Comparison of ENCODE assay signal across 1 cellular context in the genomic region with DNA sequence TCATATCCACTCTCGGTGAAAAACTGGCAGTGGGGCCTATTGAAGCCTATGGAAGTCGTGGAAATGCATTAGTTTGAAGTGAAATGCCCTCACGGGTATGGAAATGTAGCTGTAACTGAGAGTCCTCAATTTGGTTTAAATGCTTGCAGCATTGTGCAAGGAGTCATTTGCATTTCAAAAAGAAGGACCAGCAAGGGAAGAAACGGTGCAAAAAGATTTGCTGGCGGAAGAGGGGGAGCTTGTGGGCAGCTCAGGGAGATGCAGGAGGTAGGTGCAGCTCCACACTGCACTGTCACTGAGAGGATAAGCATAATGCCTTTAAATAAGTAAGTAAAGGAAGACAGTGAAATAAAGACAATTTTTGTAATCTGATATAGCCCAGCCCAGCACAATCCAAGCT.
TF ChIP-seq lines count a peak whose summit lies in the region.

No MANE protein-coding gene starts in this region.

TF ChIP-seq in SK-N-SH, 30 proteins besides CTCF, POLR2A, EP300 and RAD21 (continued from another document):
- TF ChIP-seq, protein P1, sequence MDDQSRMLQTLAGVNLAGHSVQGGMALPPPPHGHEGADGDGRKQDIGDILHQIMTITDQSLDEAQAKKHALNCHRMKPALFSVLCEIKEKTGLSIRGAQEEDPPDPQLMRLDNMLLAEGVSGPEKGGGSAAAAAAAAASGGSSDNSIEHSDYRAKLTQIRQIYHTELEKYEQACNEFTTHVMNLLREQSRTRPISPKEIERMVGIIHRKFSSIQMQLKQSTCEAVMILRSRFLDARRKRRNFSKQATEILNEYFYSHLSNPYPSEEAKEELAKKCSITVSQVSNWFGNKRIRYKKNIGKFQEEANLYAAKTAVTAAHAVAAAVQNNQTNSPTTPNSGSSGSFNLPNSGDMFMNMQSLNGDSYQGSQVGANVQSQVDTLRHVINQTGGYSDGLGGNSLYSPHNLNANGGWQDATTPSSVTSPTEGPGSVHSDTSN (IDR thresholded peaks at IDR 0.05): no peak
- TF ChIP-seq TCF12 (IDR thresholded peaks at IDR 0.05): no peak
- TF ChIP-seq RCOR1 (IDR thresholded peaks at IDR 0.05; ENCODE audit: low read length): no peak
- TF ChIP-seq ELF1 (IDR thresholded peaks at IDR 0.05): no peak
- TF ChIP-seq SIN3A (IDR thresholded peaks at IDR 0.05; ENCODE audit: borderline replicate concordance, low read depth, low read length): no peak
- TF ChIP-seq, protein P2, sequence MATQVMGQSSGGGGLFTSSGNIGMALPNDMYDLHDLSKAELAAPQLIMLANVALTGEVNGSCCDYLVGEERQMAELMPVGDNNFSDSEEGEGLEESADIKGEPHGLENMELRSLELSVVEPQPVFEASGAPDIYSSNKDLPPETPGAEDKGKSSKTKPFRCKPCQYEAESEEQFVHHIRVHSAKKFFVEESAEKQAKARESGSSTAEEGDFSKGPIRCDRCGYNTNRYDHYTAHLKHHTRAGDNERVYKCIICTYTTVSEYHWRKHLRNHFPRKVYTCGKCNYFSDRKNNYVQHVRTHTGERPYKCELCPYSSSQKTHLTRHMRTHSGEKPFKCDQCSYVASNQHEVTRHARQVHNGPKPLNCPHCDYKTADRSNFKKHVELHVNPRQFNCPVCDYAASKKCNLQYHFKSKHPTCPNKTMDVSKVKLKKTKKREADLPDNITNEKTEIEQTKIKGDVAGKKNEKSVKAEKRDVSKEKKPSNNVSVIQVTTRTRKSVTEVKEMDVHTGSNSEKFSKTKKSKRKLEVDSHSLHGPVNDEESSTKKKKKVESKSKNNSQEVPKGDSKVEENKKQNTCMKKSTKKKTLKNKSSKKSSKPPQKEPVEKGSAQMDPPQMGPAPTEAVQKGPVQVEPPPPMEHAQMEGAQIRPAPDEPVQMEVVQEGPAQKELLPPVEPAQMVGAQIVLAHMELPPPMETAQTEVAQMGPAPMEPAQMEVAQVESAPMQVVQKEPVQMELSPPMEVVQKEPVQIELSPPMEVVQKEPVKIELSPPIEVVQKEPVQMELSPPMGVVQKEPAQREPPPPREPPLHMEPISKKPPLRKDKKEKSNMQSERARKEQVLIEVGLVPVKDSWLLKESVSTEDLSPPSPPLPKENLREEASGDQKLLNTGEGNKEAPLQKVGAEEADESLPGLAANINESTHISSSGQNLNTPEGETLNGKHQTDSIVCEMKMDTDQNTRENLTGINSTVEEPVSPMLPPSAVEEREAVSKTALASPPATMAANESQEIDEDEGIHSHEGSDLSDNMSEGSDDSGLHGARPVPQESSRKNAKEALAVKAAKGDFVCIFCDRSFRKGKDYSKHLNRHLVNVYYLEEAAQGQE (IDR thresholded peaks at IDR 0.05; ENCODE audit: low read depth, low read length): no peak
- TF ChIP-seq FOXJ3 (CRISPR knock-in tag; IDR thresholded peaks at IDR 0.05): no peak
- no peak for TF ChIP-seq GATA2 (CRISPR knock-in tag; IDR thresholded peaks at IDR 0.05)
- TF ChIP-seq TAF1 (IDR thresholded peaks at IDR 0.05; ENCODE audit: borderline replicate concordance, low read depth, low read length): no peak
- TF ChIP-seq NFIC (IDR thresholded peaks at IDR 0.05; ENCODE audit: borderline replicate concordance): no peak
TF ChIP-seq in SK-N-SH: peak in this region for 0.
